ENCODE assay signal across 18 cellular contexts in the genomic region with DNA sequence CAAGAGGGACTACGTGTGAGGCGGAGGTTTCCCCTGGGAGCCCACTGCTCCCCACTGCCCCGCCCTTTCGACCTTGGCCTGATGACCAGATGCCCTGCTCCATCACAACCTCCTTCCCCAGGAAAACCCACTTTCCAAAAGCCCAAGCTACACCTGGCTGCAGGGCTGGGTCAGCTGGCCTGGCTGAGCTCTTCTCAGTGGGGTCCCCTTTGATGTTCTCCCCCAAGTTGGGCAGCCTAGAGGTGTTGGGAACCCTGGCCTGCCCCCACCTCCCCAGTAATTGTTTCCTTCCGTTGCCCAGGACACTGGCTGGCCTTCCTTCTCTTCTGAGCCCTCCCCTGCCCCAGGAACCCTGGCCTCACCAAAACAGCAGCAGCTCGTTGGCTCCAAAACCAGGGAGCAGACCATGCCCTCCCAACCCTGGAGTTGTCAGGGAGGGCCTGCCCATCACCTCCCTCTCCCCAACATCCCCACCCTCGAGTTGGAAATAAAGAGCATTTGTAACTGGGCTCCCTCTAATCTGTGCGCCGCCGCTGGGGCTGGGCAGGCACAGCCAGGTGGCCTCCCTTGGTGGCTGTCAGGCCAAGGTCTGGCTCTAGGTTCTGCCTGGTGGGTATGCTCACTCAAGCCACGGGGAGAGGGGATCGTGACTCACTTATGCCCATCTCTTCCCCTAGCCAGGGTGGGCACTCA. TPM values are rescaled to one million over a fixed set of nuclear protein-coding genes. Genes with fewer than 3 reads are reported as not detected.
DNase-seq lines count a peak whose midpoint lies in the region; ATAC-seq and TF ChIP-seq lines count a peak whose summit lies in the region.
"Had no signal": no experiment of that assay in that cellular context is flagged by ENCODE, and none has a peak within 500 bp of the region (broad histone marks: within the 10 kb centered on the region; RNA-seq: fewer than 3 reads in every experiment).

No MANE protein-coding gene starts in this region.

- H2AFZ ChIP-seq in hepatocyte: no peak overlapping the region

- no peaks in the 10 kb centered on the region for H3K36me3 ChIP-seq in hepatocyte (replicated peaks; ENCODE audit: insufficient read depth, low read depth)

- DNase-seq in activated CD4-positive, alpha-beta memory T cell treated with anti-CD3 and anti-CD28 coated beads for 36 hours: no peak
- no peak for DNase-seq in activated CD4-positive, alpha-beta memory T cell treated with anti-CD3 and anti-CD28 coated beads, Interleukin-2, amount 10 ng/mL, durations not matched to agents 7 days and 5 days
- no peak for DNase-seq in hepatocyte (ENCODE audit: low spot score)
- no peak for DNase-seq in type B pancreatic cell (ENCODE audit: extremely low spot score, unreplicated experiment)
- DNase-seq in Ammon's horn (ENCODE audit: low spot score): no peak
- DNase-seq: 8988T; CD4-positive, alpha-beta memory T cell; DMS79; NCI-H1436 treated with DMSO at 0.1 percent for 48 hours; NCI-H2081 treated with DMSO at 0.1 percent for 48 hours; NCI-H510A; Right ventricle myocardium superior had no signal

- no peak overlapping the region for H3K4me3 ChIP-seq in hepatocyte
- H3K4me3 ChIP-seq: SK-N-MC had no signal

- H3K4me3 Mint-ChIP-seq in activated CD4-positive, alpha-beta memory T cell treated with anti-CD3 and anti-CD28 coated beads for 36 hours: no peak overlapping the region
- H3K4me3 Mint-ChIP-seq in activated CD4-positive, alpha-beta memory T cell treated with anti-CD3 and anti-CD28 coated beads, Interleukin-2, amount 10 ng/mL, durations not matched to agents 7 days and 5 days: no peak overlapping the region
- peak overlapping the region; percentile 61 for H3K4me3 Mint-ChIP-seq in type B pancreatic cell

- peaks cover 6% of the 10 kb centered on the region for H4K20me1 ChIP-seq in hepatocyte (ENCODE audit: insufficient read depth, poor library complexity, severe bottlenecking)

- H3K9me3 Mint-ChIP-seq in activated CD4-positive, alpha-beta memory T cell treated with anti-CD3 and anti-CD28 coated beads for 36 hours: no peaks in the 10 kb centered on the region
- no peaks in the 10 kb centered on the region for H3K9me3 Mint-ChIP-seq in activated CD4-positive, alpha-beta memory T cell treated with anti-CD3 and anti-CD28 coated beads, Interleukin-2, amount 10 ng/mL, durations not matched to agents 7 days and 5 days
- H3K9me3 Mint-ChIP-seq in type B pancreatic cell: no peaks in the 10 kb centered on the region
- H3K9me3 Mint-ChIP-seq: CD4-positive, alpha-beta memory T cell had no signal

- H3K4me2 ChIP-seq in hepatocyte: peak overlapping the region; percentile 66
- H3K4me2 ChIP-seq: KMS-11 had no signal

- TF ChIP-seq CTCF in hepatocyte (IDR thresholded peaks at IDR 0.05; ENCODE audit: poor library complexity) (no peak), type B pancreatic cell (conservative IDR thresholded peaks at IDR 0.05) (no peak)

- H3K27ac ChIP-seq in hepatocyte: no peak overlapping the region
- H3K27ac ChIP-seq: KMS-11, SK-N-MC had no signal

- no peak for ATAC-seq in HG03045 (IDR thresholded peaks at IDR 0.05; ENCODE audit: unreplicated experiment)

- 79% methylated on average over 12 of the region's 12 CpGs for WGBS in hepatocyte (ENCODE audit: low lambda C conversion rate, missing lambda C conversion rate)

- CTCF ChIA-PET in activated CD4-positive, alpha-beta memory T cell treated with anti-CD3 and anti-CD28 coated beads for 36 hours (lab: Charles Lee): interaction anchor here (1.0 kb wide), 1 partner anchor 14 kb away, joined by 3 read pairs; no protein-coding TSS in a partner anchor
- CTCF ChIA-PET in activated CD4-positive, alpha-beta memory T cell treated with anti-CD3 and anti-CD28 coated beads, Interleukin-2, amount 10 ng/mL, durations not matched to agents 7 days and 5 days (lab: Charles Lee): interaction anchor here (1.0 to 1.3 kb wide), 2 partner anchors 10 to 14 kb away, joined by 3 to 4 read pairs; no protein-coding TSS in a partner anchor

- H3K27ac Mint-ChIP-seq in activated CD4-positive, alpha-beta memory T cell treated with anti-CD3 and anti-CD28 coated beads for 36 hours: peak overlapping the region; percentile 5
- no peak overlapping the region for H3K27ac Mint-ChIP-seq in activated CD4-positive, alpha-beta memory T cell treated with anti-CD3 and anti-CD28 coated beads, Interleukin-2, amount 10 ng/mL, durations not matched to agents 7 days and 5 days
- H3K27ac Mint-ChIP-seq in type B pancreatic cell: peak overlapping the region; percentile 70
- H3K27ac Mint-ChIP-seq: CD4-positive, alpha-beta memory T cell had no signal

- H3K79me2 ChIP-seq in hepatocyte: peaks cover 21% of the 10 kb centered on the region

- intact Hi-C loops in activated CD4-positive, alpha-beta memory T cell treated with anti-CD3 and anti-CD28 coated beads for 36 hours (cut with micrococcal nuclease): no loop called here

- H3K27me3 Mint-ChIP-seq in activated CD4-positive, alpha-beta memory T cell treated with anti-CD3 and anti-CD28 coated beads for 36 hours: peaks cover 8% of the 10 kb centered on the region
- peaks cover 26% of the 10 kb centered on the region for H3K27me3 Mint-ChIP-seq in activated CD4-positive, alpha-beta memory T cell treated with anti-CD3 and anti-CD28 coated beads, Interleukin-2, amount 10 ng/mL, durations not matched to agents 7 days and 5 days
- peaks cover 56% of the 10 kb centered on the region for H3K27me3 Mint-ChIP-seq in type B pancreatic cell

- peaks cover 33% of the 10 kb centered on the region for H3K4me1 ChIP-seq in hepatocyte (ENCODE audit: insufficient read depth)

- POLR2A ChIA-PET in activated CD4-positive, alpha-beta memory T cell treated with anti-CD3 and anti-CD28 coated beads for 36 hours (lab: Charles Lee): no interaction called here
- POLR2A ChIA-PET in activated CD4-positive, alpha-beta memory T cell treated with anti-CD3 and anti-CD28 coated beads, Interleukin-2, amount 10 ng/mL, durations not matched to agents 7 days and 5 days (lab: Charles Lee): interaction anchor here (1.3 kb wide), 1 partner anchor 34 kb away, joined by 3 read pairs; no protein-coding TSS in a partner anchor

- H3K36me3 Mint-ChIP-seq in activated CD4-positive, alpha-beta memory T cell treated with anti-CD3 and anti-CD28 coated beads for 36 hours: no peaks in the 10 kb centered on the region
- H3K36me3 Mint-ChIP-seq in activated CD4-positive, alpha-beta memory T cell treated with anti-CD3 and anti-CD28 coated beads, Interleukin-2, amount 10 ng/mL, durations not matched to agents 7 days and 5 days (ENCODE audit: low read depth): no peaks in the 10 kb centered on the region
- no peaks in the 10 kb centered on the region for H3K36me3 Mint-ChIP-seq in type B pancreatic cell
- H3K36me3 Mint-ChIP-seq: CD4-positive, alpha-beta memory T cell had no signal

- H3K9me3 ChIP-seq in hepatocyte (ENCODE audit: low read depth): no peaks in the 10 kb centered on the region

- peaks cover 7% of the 10 kb centered on the region for H3K27me3 ChIP-seq in hepatocyte

- no peaks in the 10 kb centered on the region for H3K9me2 ChIP-seq in hepatocyte (replicated peaks; ENCODE audit: insufficient read depth)

- peaks cover 7% of the 10 kb centered on the region for H3K4me1 Mint-ChIP-seq in activated CD4-positive, alpha-beta memory T cell treated with anti-CD3 and anti-CD28 coated beads for 36 hours (ENCODE audit: low read depth)
- peaks cover 4% of the 10 kb centered on the region for H3K4me1 Mint-ChIP-seq in activated CD4-positive, alpha-beta memory T cell treated with anti-CD3 and anti-CD28 coated beads, Interleukin-2, amount 10 ng/mL, durations not matched to agents 7 days and 5 days
- peaks cover 4% of the 10 kb centered on the region for H3K4me1 Mint-ChIP-seq in type B pancreatic cell (ENCODE audit: unreplicated experiment)

RNA-seq across cellular contexts. Expression of gene CLDN9, which starts 1.4 kb away (rescaled TPM):
- total RNA-seq in activated CD4-positive, alpha-beta memory T cell treated with anti-CD3 and anti-CD28 coated beads for 36 hours: not detected
- total RNA-seq in activated CD4-positive, alpha-beta memory T cell treated with anti-CD3 and anti-CD28 coated beads, Interleukin-2, amount 10 ng/mL, durations not matched to agents 7 days and 5 days: under 1 TPM; 0.23 to 0.28 TPM
- total RNA-seq in hepatocyte: 2.0 and 3.5 TPM in 2 replicates
- polyA plus RNA-seq in hepatocyte: 8.9 and 9.0 TPM in 2 replicates
- total RNA-seq in type B pancreatic cell (ENCODE audit: low replicate concordance): 0.99 and 3.4 TPM in 2 replicates
- total RNA-seq: CD4-positive, alpha-beta memory T cell; G401; M059J had no signal
- polyA plus RNA-seq: BJ; CD4-positive, alpha-beta memory T cell had no signal

RNA-seq across cellular contexts. Expression of gene CLDN6, which starts 3.8 kb away (rescaled TPM):
- total RNA-seq in activated CD4-positive, alpha-beta memory T cell treated with anti-CD3 and anti-CD28 coated beads for 36 hours: not detected
- not detected for total RNA-seq in activated CD4-positive, alpha-beta memory T cell treated with anti-CD3 and anti-CD28 coated beads, Interleukin-2, amount 10 ng/mL, durations not matched to agents 7 days and 5 days
- 258 and 297 TPM in 2 replicates for total RNA-seq in hepatocyte
- 568 and 574 TPM in 2 replicates for polyA plus RNA-seq in hepatocyte
- total RNA-seq in type B pancreatic cell (ENCODE audit: low replicate concordance): 98.9 and 243 TPM in 2 replicates
- total RNA-seq: CD4-positive, alpha-beta memory T cell; Right ventricle myocardium superior had no signal
- polyA plus RNA-seq: CD4-positive, alpha-beta memory T cell had no signal

RNA-seq across cellular contexts. Expression of gene TNFRSF12A, which starts 6.0 kb away (rescaled TPM):
- total RNA-seq in activated CD4-positive, alpha-beta memory T cell treated with anti-CD3 and anti-CD28 coated beads for 36 hours: 1 to 10 TPM; 6.5 to 8.6 TPM
- 1 to 10 TPM; 6.1 to 7.5 TPM for total RNA-seq in activated CD4-positive, alpha-beta memory T cell treated with anti-CD3 and anti-CD28 coated beads, Interleukin-2, amount 10 ng/mL, durations not matched to agents 7 days and 5 days
- total RNA-seq in hepatocyte (126 and 127 TPM in 2 replicates), type B pancreatic cell (ENCODE audit: low replicate concordance) (24.0 and 55.5 TPM in 2 replicates)
- 385 and 452 TPM in 2 replicates for polyA plus RNA-seq in hepatocyte

RNA-seq across cellular contexts. Expression of gene HCFC1R1, which starts 9.6 kb away (rescaled TPM):
- total RNA-seq in activated CD4-positive, alpha-beta memory T cell treated with anti-CD3 and anti-CD28 coated beads for 36 hours: 10 to 100 TPM; 31.8 to 32.8 TPM
- 10 to 100 TPM; 37.0 to 43.3 TPM for total RNA-seq in activated CD4-positive, alpha-beta memory T cell treated with anti-CD3 and anti-CD28 coated beads, Interleukin-2, amount 10 ng/mL, durations not matched to agents 7 days and 5 days
- total RNA-seq in hepatocyte (19.7 and 35.7 TPM in 2 replicates), type B pancreatic cell (ENCODE audit: low replicate concordance) (34.8 and 49.4 TPM in 2 replicates)
- 158 and 201 TPM in 2 replicates for polyA plus RNA-seq in hepatocyte

RNA-seq across cellular contexts. Expression of gene THOC6, which starts 9.7 kb away (rescaled TPM):
- total RNA-seq in activated CD4-positive, alpha-beta memory T cell treated with anti-CD3 and anti-CD28 coated beads for 36 hours: 10 to 100 TPM; 41.2 to 42.7 TPM
- total RNA-seq in activated CD4-positive, alpha-beta memory T cell treated with anti-CD3 and anti-CD28 coated beads, Interleukin-2, amount 10 ng/mL, durations not matched to agents 7 days and 5 days: 10 to 100 TPM; 42.4 TPM
- total RNA-seq in hepatocyte: 35.6 and 41.2 TPM in 2 replicates
- 79.4 and 86.2 TPM in 2 replicates for polyA plus RNA-seq in hepatocyte
- total RNA-seq in type B pancreatic cell (ENCODE audit: low replicate concordance): 40.1 and 50.7 TPM in 2 replicates

Comparison
In these comparisons a context has a peak if more than half of its experiments do, and no peak if none do; other contexts are left out.
1. RNA of gene CLDN6, which starts 3.8 kb away (total RNA-seq): 258 to 297 TPM in hepatocyte and 98.9 to 243 TPM in type B pancreatic cell; not detected in activated CD4-positive, alpha-beta memory T cell treated with anti-CD3 and anti-CD28 coated beads for 36 hours and not detected in activated CD4-positive, alpha-beta memory T cell treated with anti-CD3 and anti-CD28 coated beads, Interleukin-2, amount 10 ng/mL, durations not matched to agents 7 days and 5 days; every median in the first group is over 10 times any median in the second.